Comparison of ENCODE assay signal across 24 cellular contexts in genomic region chr1:83705091-83705490, GRCh38.
"Had no signal": no experiment of that assay in that cellular context is flagged by ENCODE, and none has a peak within 500 bp of the region (broad histone marks: within the 10 kb centered on the region; RNA-seq: fewer than 3 reads in every experiment).

No MANE protein-coding gene starts in this region.

- H3K4me1 ChIP-seq: colonic mucosa, tibial artery had no signal

- H3K36me3 ChIP-seq: colonic mucosa, neural progenitor cell, tibial artery had no signal

- ATAC-seq: activated T-cell treated with anti-CD3 and anti-CD28 coated beads, Interleukin-2, amount 50 U/mL, for 4 hours; effector memory CD8-positive, alpha-beta T cell; esophagus mucosa; left colon; stimulated activated naive CD8-positive, alpha-beta T cell treated with anti-CD3 and anti-CD28 coated beads, Interleukin-15, Interleukin-2, amounts not matched to agents 100 U/mL and 50 U/mL, for 24 hours; T-helper 17 cell had no signal

- H2AFZ ChIP-seq: neural progenitor cell had no signal

- H3K27ac ChIP-seq: colonic mucosa, dorsolateral prefrontal cortex, neural progenitor cell, tibial artery had no signal

- DNase-seq: activated CD4-positive, alpha-beta T cell treated with anti-CD3 and anti-CD28 coated beads for 4 hours; activated CD4-positive, alpha-beta T cell treated with anti-CD3 and anti-CD28 coated beads, Interleukin-2, amount 50 U/mL, for 48 hours; activated CD4-positive, CD25-positive, alpha-beta regulatory T cell; activated CD8-positive, alpha-beta memory T cell treated with anti-CD3 and anti-CD28 coated beads, Interleukin-2, amount 50 U/mL, for 48 hours; activated naive CD4-positive, alpha-beta T cell treated with anti-CD3 and anti-CD28 coated beads for 36 hours; activated naive CD8-positive, alpha-beta T cell treated with anti-CD3 and anti-CD28 coated beads, Interleukin-2, amount 10 ng/mL, durations not matched to agents 7 days and 5 days; activated T-cell treated with anti-CD3 and anti-CD28 coated beads, Interleukin-2, amount 50 U/mL, for 4 hours; amniotic stem cell; colonic mucosa; dorsolateral prefrontal cortex; effector memory CD8-positive, alpha-beta T cell; left colon; naive B cell; retina; stimulated activated CD4-positive, alpha-beta T cell treated with anti-CD3 and anti-CD28 coated beads, Interleukin-12 subunit alpha, Interleukin-12 subunit beta, amount 100 ng/mL, for 4 hours; stimulated activated CD4-positive, alpha-beta T cell treated with anti-CD3 and anti-CD28 coated beads, Interleukin-4, amount 100 ng/mL, for 4 hours; stimulated activated naive CD8-positive, alpha-beta T cell treated with anti-CD3 and anti-CD28 coated beads, Interleukin-15, Interleukin-2, amounts not matched to agents 100 U/mL and 50 U/mL, for 24 hours; T-helper 17 cell; tibial artery had no signal

- H3K4me2 ChIP-seq: neural progenitor cell had no signal

- H3K9ac ChIP-seq: neural progenitor cell had no signal

- H3K9me3 ChIP-seq: colonic mucosa, tibial artery had no signal

- FAIRE-seq: bronchial epithelial cell, endothelial cell of umbilical vein, keratinocyte had no signal

- H3K4me3 ChIP-seq: colonic mucosa, dorsolateral prefrontal cortex, neural progenitor cell, tibial artery had no signal

- H3K27me3 ChIP-seq: colonic mucosa, neural progenitor cell, tibial artery had no signal
